24 cellular contexts compared by ENCODE assay signal in the genomic region with DNA sequence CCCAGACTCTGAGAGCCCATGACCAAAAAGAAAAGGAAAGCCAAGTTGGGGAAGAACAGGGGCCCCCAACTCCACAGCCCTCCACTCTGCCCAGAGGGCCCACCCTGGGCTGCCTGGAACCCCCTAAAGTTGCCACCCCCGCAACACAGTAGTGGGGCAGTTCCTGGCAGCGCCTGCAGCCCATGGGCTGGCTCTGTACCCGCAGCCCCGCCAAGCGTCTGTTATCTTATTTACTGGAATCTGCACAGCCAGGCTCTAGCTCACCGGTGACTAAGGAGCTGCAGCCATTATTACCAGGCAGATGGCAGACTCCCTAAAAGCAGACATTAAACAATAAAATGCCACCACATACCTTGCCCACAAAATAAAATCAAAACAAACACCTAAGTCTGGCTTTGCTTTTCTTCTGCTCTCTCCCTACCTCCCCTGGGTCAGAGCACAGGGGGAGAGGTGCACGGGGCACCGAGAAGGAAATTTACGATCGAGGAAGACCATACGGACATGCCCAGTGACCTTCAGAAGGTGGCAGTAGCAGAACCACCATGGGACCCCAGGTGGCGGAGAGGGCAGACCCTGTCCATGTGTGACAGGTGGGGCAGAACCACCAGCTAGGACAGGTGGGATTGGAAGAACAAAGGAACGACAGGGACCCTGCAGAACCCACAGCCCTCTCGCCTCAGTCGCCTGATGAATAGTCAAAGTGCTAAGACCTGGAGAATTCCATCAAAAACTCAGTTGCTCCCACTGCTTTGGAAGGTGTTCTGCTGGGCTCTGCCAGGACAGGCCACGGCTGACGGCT.
DNase-seq lines count a peak whose midpoint lies in the region; ATAC-seq and TF ChIP-seq lines count a peak whose summit lies in the region.
"Had no signal": no experiment of that assay in that cellular context is flagged by ENCODE, and none has a peak within 500 bp of the region (broad histone marks: within the 10 kb centered on the region; RNA-seq: fewer than 3 reads in every experiment).

No MANE protein-coding gene starts in this region.

- ATAC-seq in Right ventricle myocardium superior (ENCODE audit: poor library complexity) (peak; percentile 58), left lung (no peak)
- no peak for ATAC-seq in activated T-helper 17 cell treated with anti-CD3 and anti-CD28 coated beads, Interleukin-2, amount 50 U/mL, for 72 hours (replicated peaks)
- ATAC-seq in stimulated activated effector memory CD8-positive, alpha-beta T cell treated with anti-CD3 and anti-CD28 coated beads, Interleukin-12 subunit alpha, Interleukin-12 subunit beta, amount 100 ng/mL, for 72 hours: no peak
- no peak for ATAC-seq in activated CD4-positive, CD25-positive, alpha-beta regulatory T cell treated with anti-CD3 and anti-CD28 coated beads, Interleukin-2, amount 50 U/mL, for 24 hours
- ATAC-seq: A549, gastroesophageal sphincter had no signal

- H3K4me1 ChIP-seq in right atrium auricular region (no peaks in the 10 kb centered on the region), left lung (peaks cover 0 to 31% of the 10 kb centered on the region in 2 donors)
- H3K4me1 ChIP-seq: ascending aorta had no signal

- no peaks in the 10 kb centered on the region for H3K9me3 ChIP-seq in right atrium auricular region
- H3K9me3 ChIP-seq in left lung: no peaks in the 10 kb centered on the region
- H3K9me3 ChIP-seq: A549, ascending aorta, BLaER1, esophagus squamous epithelium, gastroesophageal sphincter had no signal

- peak overlapping the region; percentile 25 for H3K27ac Mint-ChIP-seq in activated T-helper 17 cell treated with anti-CD3 and anti-CD28 coated beads, Interleukin-2, amount 50 U/mL, for 72 hours
- peak overlapping the region; percentile 29 for H3K27ac Mint-ChIP-seq in stimulated activated effector memory CD8-positive, alpha-beta T cell treated with anti-CD3 and anti-CD28 coated beads, Interleukin-12 subunit alpha, Interleukin-12 subunit beta, amount 100 ng/mL, for 72 hours
- H3K27ac Mint-ChIP-seq: HFFc6, IgD-negative memory B cell had no signal

- no peaks in the 10 kb centered on the region for H3K9me3 Mint-ChIP-seq in activated T-helper 17 cell treated with anti-CD3 and anti-CD28 coated beads, Interleukin-2, amount 50 U/mL, for 72 hours
- no peaks in the 10 kb centered on the region for H3K9me3 Mint-ChIP-seq in stimulated activated effector memory CD8-positive, alpha-beta T cell treated with anti-CD3 and anti-CD28 coated beads, Interleukin-12 subunit alpha, Interleukin-12 subunit beta, amount 100 ng/mL, for 72 hours
- H3K9me3 Mint-ChIP-seq: HFFc6, IgD-negative memory B cell, neural crest cell had no signal

- no peak overlapping the region for H3K4me3 Mint-ChIP-seq in activated T-helper 17 cell treated with anti-CD3 and anti-CD28 coated beads, Interleukin-2, amount 50 U/mL, for 72 hours
- no peak overlapping the region for H3K4me3 Mint-ChIP-seq in stimulated activated effector memory CD8-positive, alpha-beta T cell treated with anti-CD3 and anti-CD28 coated beads, Interleukin-12 subunit alpha, Interleukin-12 subunit beta, amount 100 ng/mL, for 72 hours
- H3K4me3 Mint-ChIP-seq: HFFc6, IgD-negative memory B cell, neural crest cell had no signal

- no peaks in the 10 kb centered on the region for H3K27me3 Mint-ChIP-seq in activated T-helper 17 cell treated with anti-CD3 and anti-CD28 coated beads, Interleukin-2, amount 50 U/mL, for 72 hours
- H3K27me3 Mint-ChIP-seq: IgD-negative memory B cell had no signal

- H3K27me3 ChIP-seq in right atrium auricular region (no peaks in the 10 kb centered on the region), left lung (no peaks in the 10 kb centered on the region)
- H3K27me3 ChIP-seq: ascending aorta, BLaER1, esophagus squamous epithelium, gastroesophageal sphincter had no signal

- TF ChIP-seq CTCF in right atrium auricular region (IDR thresholded peaks at IDR 0.05) (no peak), left lung (IDR thresholded peaks at IDR 0.05) (no peak)

- H3K4me1 Mint-ChIP-seq in activated T-helper 17 cell treated with anti-CD3 and anti-CD28 coated beads, Interleukin-2, amount 50 U/mL, for 72 hours: peaks cover 11% of the 10 kb centered on the region
- peaks cover 27% of the 10 kb centered on the region for H3K4me1 Mint-ChIP-seq in stimulated activated effector memory CD8-positive, alpha-beta T cell treated with anti-CD3 and anti-CD28 coated beads, Interleukin-12 subunit alpha, Interleukin-12 subunit beta, amount 100 ng/mL, for 72 hours

- H3K27ac ChIP-seq in right atrium auricular region (no peak overlapping the region), left lung (no peak overlapping the region)
- H3K27ac ChIP-seq: ascending aorta, BLaER1, esophagus squamous epithelium, gastroesophageal sphincter, VCaP had no signal

- H3K36me3 Mint-ChIP-seq in activated T-helper 17 cell treated with anti-CD3 and anti-CD28 coated beads, Interleukin-2, amount 50 U/mL, for 72 hours (ENCODE audit: low read depth): no peaks in the 10 kb centered on the region
- no peaks in the 10 kb centered on the region for H3K36me3 Mint-ChIP-seq in stimulated activated effector memory CD8-positive, alpha-beta T cell treated with anti-CD3 and anti-CD28 coated beads, Interleukin-12 subunit alpha, Interleukin-12 subunit beta, amount 100 ng/mL, for 72 hours

- H3K4me3 ChIP-seq in right atrium auricular region: no peak overlapping the region
- H3K4me3 ChIP-seq in left lung: no peak overlapping the region
- H3K4me3 ChIP-seq: A549, ascending aorta, BLaER1, esophagus squamous epithelium, gastroesophageal sphincter had no signal

- DNase-seq in Right ventricle myocardium superior (peak; percentile 37), right atrium auricular region (ENCODE audit: low spot score) (no peak), left lung (peak; percentile 21 to 58), NCI-H446 treated with DMSO at 0.1 percent for 48 hours (lab: John Stamatoyannopoulos, UW) (no peak), HuH-7 (ENCODE audit: low spot score) (no peak)
- DNase-seq in stimulated activated effector memory CD8-positive, alpha-beta T cell treated with anti-CD3 and anti-CD28 coated beads, Interleukin-12 subunit alpha, Interleukin-12 subunit beta, amount 100 ng/mL, for 72 hours (ENCODE audit: low spot score in 2 of 2): no peak
- DNase-seq: activated CD4-positive, alpha-beta T cell treated with anti-CD3 and anti-CD28 coated beads, Interleukin-2, amount 50 U/mL, for 1 hour; activated naive CD4-positive, alpha-beta T cell treated with Interleukin-2 at 50 U/mL for 16 hours; esophagus squamous epithelium; HFFc6; kidney glomerular epithelial cell; NCI-H146; NCI-H748 treated with DMSO at 0.1 percent for 48 hours; SHP77 treated with DMSO at 0.1 percent for 48 hours; T-helper 1 cell had no signal

- intact Hi-C loops in Right ventricle myocardium superior (cut with DNase I): no loop called here
- intact Hi-C loops in left lung (cut with DNase I): no loop called here

- H3K36me3 ChIP-seq in right atrium auricular region: no peaks in the 10 kb centered on the region
- H3K36me3 ChIP-seq in left lung: no peaks in the 10 kb centered on the region
- H3K36me3 ChIP-seq: ascending aorta, BLaER1, esophagus squamous epithelium, gastroesophageal sphincter had no signal

Comparison
In these comparisons a context has a peak if more than half of its experiments do, and no peak if none do; other contexts are left out.
1. DNase-seq: peak in Right ventricle myocardium superior (single experiment) and left lung (2 of 2); none in right atrium auricular region (single experiment), stimulated activated effector memory CD8-positive, alpha-beta T cell treated with anti-CD3 and anti-CD28 coated beads, Interleukin-12 subunit alpha, Interleukin-12 subunit beta, amount 100 ng/mL, for 72 hours (0 of 2), NCI-H446 treated with DMSO at 0.1 percent for 48 hours (single experiment) and HuH-7 (single experiment).